1 cellular context compared by ENCODE assay signal in genomic region chr6:31533455-31533841, GRCh38.
A peak's percentile ranks its signal among the peaks of the same experiment; 100 is the strongest.
TF ChIP-seq lines count a peak whose summit lies in the region.

No MANE protein-coding gene starts in this region.

TF ChIP-seq in HepG2, 621 proteins besides CTCF, POLR2A, EP300 and RAD21:
- TF ChIP-seq MBD4 (IDR thresholded peaks at IDR 0.05; ENCODE audit: borderline replicate concordance, low read length): peak; percentile 17; the same call in 1 of the 2 replicates
- no peak for TF ChIP-seq ZNF569 (CRISPR knock-in tag; IDR thresholded peaks at IDR 0.05; ENCODE audit: borderline replicate concordance)
- TF ChIP-seq ZNF441 (CRISPR knock-in tag; IDR thresholded peaks at IDR 0.05; ENCODE audit: borderline replicate concordance): no peak
- peak; percentile 49 for TF ChIP-seq POLR2G (IDR thresholded peaks at IDR 0.05; ENCODE audit: low read depth, low read length)
- TF ChIP-seq SRY (CRISPR knock-in tag; IDR thresholded peaks at IDR 0.05): no peak
- TF ChIP-seq, protein P1, sequence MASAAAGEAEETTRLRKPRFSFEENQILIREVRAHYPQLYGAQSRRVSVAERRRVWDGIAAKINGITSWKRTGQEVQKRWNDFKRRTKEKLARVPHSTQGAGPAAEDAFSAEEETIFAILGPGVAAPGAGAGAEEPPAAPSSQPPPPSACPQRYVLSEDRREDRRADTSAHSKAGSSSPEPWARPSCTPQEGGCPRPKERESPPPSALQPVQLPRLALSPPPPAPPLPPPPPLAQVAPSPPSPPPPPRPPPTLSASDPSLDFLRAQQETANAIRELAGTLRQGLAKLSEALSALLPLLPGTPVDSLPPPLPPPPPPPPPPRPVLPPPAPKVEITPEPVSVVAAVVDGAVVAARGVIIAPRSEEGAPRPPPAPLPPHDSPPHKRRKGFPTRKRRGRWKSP (CRISPR knock-in tag; IDR thresholded peaks at IDR 0.05): no peak
- 0 out of 2 replicates have a peak, but pooled peaks have one; percentile 17 for TF ChIP-seq SAFB2 (CRISPR knock-in tag; IDR thresholded peaks at IDR 0.05; ENCODE audit: borderline replicate concordance, low read depth)
- TF ChIP-seq RBFOX2 (IDR thresholded peaks at IDR 0.05; ENCODE audit: low read depth, low read length): peak; percentile 68; the same call in 1 of the 2 replicates
- TF ChIP-seq IKZF4 (CRISPR knock-in tag; IDR thresholded peaks at IDR 0.05; ENCODE audit: borderline replicate concordance, low read depth, not compliant biosample characterization): peak; percentile 29
- no peak for TF ChIP-seq AFF4 (CRISPR knock-in tag; IDR thresholded peaks at IDR 0.05)
- TF ChIP-seq ZNF160 (CRISPR knock-in tag; IDR thresholded peaks at IDR 0.05): no peak
- TF ChIP-seq MAFK (conservative IDR thresholded peaks at IDR 0.05 in 1 of 2, IDR thresholded peaks at IDR 0.05 in 1 of 2; ENCODE audit: low read length in 2 of 2): no peak
- TF ChIP-seq MBNL3 (CRISPR knock-in tag; conservative IDR thresholded peaks at IDR 0.05): no peak
- TF ChIP-seq SRSF9 (IDR thresholded peaks at IDR 0.05; ENCODE audit: borderline replicate concordance, insufficient read depth, low read depth, low read length, poor library complexity, severe bottlenecking): no peak
- TF ChIP-seq AGO2 (optimal IDR thresholded peaks at IDR 0.05; ENCODE audit: low read depth, low read length): peak; percentile 56
- no peak for TF ChIP-seq SNAPC5 (CRISPR knock-in tag; IDR thresholded peaks at IDR 0.05; ENCODE audit: borderline replicate concordance)
- TF ChIP-seq, protein P2, sequence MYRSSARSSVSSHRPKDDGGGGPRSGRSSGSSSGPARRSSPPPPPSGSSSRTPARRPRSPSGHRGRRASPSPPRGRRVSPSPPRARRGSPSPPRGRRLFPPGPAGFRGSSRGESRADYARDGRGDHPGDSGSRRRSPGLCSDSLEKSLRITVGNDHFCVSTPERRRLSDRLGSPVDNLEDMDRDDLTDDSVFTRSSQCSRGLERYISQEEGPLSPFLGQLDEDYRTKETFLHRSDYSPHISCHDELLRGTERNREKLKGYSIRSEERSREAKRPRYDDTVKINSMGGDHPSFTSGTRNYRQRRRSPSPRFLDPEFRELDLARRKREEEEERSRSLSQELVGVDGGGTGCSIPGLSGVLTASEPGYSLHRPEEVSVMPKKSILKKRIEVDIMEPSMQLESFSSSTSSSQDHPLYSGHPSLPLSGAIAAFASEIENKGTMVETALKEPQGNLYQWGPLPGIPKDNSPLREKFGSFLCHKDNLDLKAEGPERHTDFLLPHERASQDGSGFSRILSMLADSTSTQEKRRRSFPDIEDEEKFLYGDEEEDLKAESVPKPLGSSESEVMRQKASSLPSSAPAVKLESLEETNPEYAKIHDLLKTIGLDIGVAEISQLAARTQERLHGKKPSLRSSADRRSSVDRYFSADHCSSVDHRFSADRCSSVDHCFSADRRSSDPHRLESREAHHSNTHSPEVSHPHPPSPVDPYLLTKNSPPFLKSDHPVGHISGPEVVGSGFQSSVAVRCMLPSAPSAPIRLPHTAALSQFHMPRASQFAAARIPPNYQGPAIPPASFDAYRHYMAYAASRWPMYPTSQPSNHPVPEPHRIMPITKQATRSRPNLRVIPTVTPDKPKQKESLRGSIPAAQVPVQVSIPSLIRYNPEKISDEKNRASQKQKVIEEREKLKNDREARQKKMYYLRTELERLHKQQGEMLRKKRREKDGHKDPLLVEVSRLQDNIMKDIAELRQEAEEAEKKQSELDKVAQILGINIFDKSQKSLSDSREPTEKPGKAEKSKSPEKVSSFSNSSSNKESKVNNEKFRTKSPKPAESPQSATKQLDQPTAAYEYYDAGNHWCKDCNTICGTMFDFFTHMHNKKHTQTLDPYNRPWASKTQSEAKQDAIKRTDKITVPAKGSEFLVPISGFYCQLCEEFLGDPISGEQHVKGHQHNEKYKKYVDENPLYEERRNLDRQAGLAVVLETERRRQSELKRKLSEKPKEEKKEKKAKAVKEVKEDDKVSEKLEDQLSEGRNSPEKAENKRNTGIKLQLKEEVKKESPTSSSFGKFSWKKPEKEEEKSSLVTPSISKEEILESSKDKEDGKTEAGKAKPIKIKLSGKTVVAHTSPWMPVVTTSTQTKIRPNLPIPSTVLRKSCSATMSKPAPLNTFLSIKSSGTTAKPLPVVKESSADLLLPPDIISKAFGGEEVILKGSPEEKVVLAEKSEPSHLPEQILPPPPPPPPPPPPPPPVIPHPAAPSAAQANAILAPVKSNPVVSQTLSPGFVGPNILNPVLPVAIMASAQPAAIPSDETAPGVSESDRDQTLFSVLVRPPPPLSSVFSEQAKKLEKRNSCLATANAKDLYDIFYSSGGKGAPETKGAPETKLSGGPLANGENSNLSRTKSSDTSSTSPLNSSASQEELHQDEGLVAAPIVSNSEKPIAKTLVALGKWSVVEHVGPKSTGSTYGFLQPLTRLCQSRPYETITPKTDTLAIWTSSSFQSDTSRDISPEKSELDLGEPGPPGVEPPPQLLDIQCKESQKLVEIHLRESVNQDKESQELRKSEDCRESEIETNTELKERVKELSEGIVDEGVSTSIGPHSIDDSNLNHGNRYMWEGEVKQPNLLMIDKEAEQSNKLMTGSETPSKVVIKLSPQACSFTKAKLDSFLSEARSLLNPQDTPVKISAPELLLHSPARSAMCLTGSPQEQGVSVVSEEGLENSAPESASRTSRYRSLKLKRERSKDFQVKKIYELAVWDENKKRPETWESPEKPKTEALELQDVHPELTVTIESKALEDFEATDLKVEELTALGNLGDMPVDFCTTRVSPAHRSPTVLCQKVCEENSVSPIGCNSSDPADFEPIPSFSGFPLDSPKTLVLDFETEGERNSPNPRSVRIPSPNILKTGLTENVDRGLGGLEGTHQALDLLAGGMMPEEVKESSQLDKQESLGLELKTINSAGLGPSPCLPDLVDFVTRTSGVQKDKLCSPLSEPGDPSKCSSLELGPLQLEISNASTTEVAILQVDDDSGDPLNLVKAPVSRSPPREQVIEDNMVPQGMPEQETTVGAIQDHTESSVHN (CRISPR knock-in tag; IDR thresholded peaks at IDR 0.05): no peak
- 0 out of 2 replicates have a peak, but pooled peaks have one; percentile 25 for TF ChIP-seq ZNF547 (CRISPR knock-in tag; IDR thresholded peaks at IDR 0.05)
TF ChIP-seq in HepG2: peak in this region for 7.
